Comparison of ENCODE assay signal across 13 cellular contexts in the genomic region with DNA sequence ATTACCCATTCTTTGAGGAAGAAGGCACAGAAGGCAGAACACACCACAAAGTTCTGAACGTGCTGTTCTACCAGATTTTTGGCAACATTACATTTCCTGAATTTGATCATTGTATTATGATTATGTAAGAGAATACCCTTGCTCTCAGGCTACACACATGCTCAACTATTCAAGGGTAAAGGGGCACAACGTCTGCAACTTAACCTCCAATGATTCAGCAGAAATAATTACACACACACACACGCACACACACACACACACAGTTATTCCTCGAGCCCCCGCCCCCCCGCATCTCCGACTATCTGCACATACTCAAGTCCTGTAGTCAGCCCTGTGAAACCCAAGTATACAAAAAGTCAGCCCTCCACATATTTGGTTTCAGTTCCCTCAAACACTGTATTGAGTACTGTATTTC. TPM values are rescaled to one million over a fixed set of nuclear protein-coding genes. Genes with fewer than 3 reads are reported as not detected.
A peak's percentile ranks its signal among the peaks of the same experiment; 100 is the strongest.
DNase-seq lines count a peak whose midpoint lies in the region; ATAC-seq and TF ChIP-seq lines count a peak whose summit lies in the region.
"Had no signal": no experiment of that assay in that cellular context is flagged by ENCODE, and none has a peak within 500 bp of the region (broad histone marks: within the 10 kb centered on the region; RNA-seq: fewer than 3 reads in every experiment).

No MANE protein-coding gene starts in this region.

- no peak overlapping the region for H4K8ac ChIP-seq in IMR-90 (ENCODE audit: low read depth in 2 of 2, low read length in 2 of 2)

- no peaks in the 10 kb centered on the region for H3K27me3 Mint-ChIP-seq in activated naive CD8-positive, alpha-beta T cell treated with anti-CD3 and anti-CD28 coated beads, Interleukin-2, amount 50 U/mL, for 24 hours

- H3K27me3 ChIP-seq in IMR-90 (ENCODE audit: control insufficient read depth, insufficient read depth, low read length) (no peaks in the 10 kb centered on the region), heart left ventricle (no peaks in the 10 kb centered on the region), skeletal muscle satellite cell (ENCODE audit: control insufficient read depth, insufficient read depth, low read length) (no peaks in the 10 kb centered on the region)
- H3K27me3 ChIP-seq: tibial artery had no signal

- no peak overlapping the region for H3K4me3 Mint-ChIP-seq in activated naive CD8-positive, alpha-beta T cell treated with anti-CD3 and anti-CD28 coated beads, Interleukin-2, amount 50 U/mL, for 24 hours

- H3K4me2 ChIP-seq in IMR-90 (ENCODE audit: low read depth, low read length) (no peak overlapping the region), skeletal muscle satellite cell (ENCODE audit: low read length) (peak overlapping the region; percentile 29)

- peaks cover 14% of the 10 kb centered on the region for H4K20me1 ChIP-seq in IMR-90 (ENCODE audit: insufficient read depth, low read length)

- TF ChIP-seq CTCF in IMR-90 (conservative IDR thresholded peaks at IDR 0.05; ENCODE audit: low read depth, low read length) (no peak), heart left ventricle (IDR thresholded peaks at IDR 0.05) (no peak)

- H3K4ac ChIP-seq in IMR-90 (ENCODE audit: low read depth, low read length): no peak overlapping the region

- H4K5ac ChIP-seq in IMR-90 (ENCODE audit: low read depth, low read length): no peak overlapping the region

- POLR2A ChIA-PET in IMR-90 (lab: Charles Lee; ENCODE audit: unreplicated experiment): no interaction called here

- H3K56ac ChIP-seq in IMR-90 (ENCODE audit: extremely low read depth, insufficient read depth, low read length): no peak overlapping the region

- H3K9me1 ChIP-seq in IMR-90 (ENCODE audit: insufficient read depth, low read length): peaks cover 12% of the 10 kb centered on the region

- CTCF ChIA-PET in IMR-90 (lab: Yijun Ruan, JAX): no interaction called here

- H2AK9ac ChIP-seq in IMR-90 (replicated peaks; ENCODE audit: low read depth, low read length, poor library complexity): no peak overlapping the region

- H4K91ac ChIP-seq in IMR-90 (ENCODE audit: insufficient read depth, low read depth, low read length): no peak overlapping the region

- in situ Hi-C loops in IMR-90 (cut with MboI; ENCODE audit: low sequenced_read_pairs): no loop called here

- H2BK120ac ChIP-seq in IMR-90 (ENCODE audit: low read depth, low read length): no peak overlapping the region

- H3K27ac ChIP-seq in IMR-90 (ENCODE audit: insufficient read depth, low read length) (no peak overlapping the region), heart left ventricle (peak overlapping the region in 8 of 12 donors; percentile 10 to 67 (median 64))
- H3K27ac ChIP-seq: tibial artery had no signal

- peaks cover 6% of the 10 kb centered on the region for H3K4me1 ChIP-seq in IMR-90 (ENCODE audit: control insufficient read depth, insufficient read depth, low read length)
- H3K4me1 ChIP-seq in heart left ventricle: peaks cover 0 to 43% (median 20%) of the 10 kb centered on the region in 12 donors
- peaks cover 46% of the 10 kb centered on the region for H3K4me1 ChIP-seq in skeletal muscle satellite cell (ENCODE audit: control insufficient read depth, insufficient read depth, low read length)

- H3K9me3 ChIP-seq in IMR-90 (ENCODE audit: control insufficient read depth, insufficient read depth, low read length) (no peaks in the 10 kb centered on the region), heart left ventricle (no peaks in the 10 kb centered on the region), skeletal muscle satellite cell (replicated peaks; ENCODE audit: low read length) (no peaks in the 10 kb centered on the region)
- H3K9me3 ChIP-seq: tibial artery had no signal

- H2AFZ ChIP-seq in IMR-90 (replicated peaks; ENCODE audit: low read length, poor library complexity): no peak overlapping the region

- peak; percentile 85 for DNase-seq in IMR-90
- DNase-seq in activated naive CD8-positive, alpha-beta T cell treated with anti-CD3 and anti-CD28 coated beads, Interleukin-2, amount 50 U/mL, for 24 hours: no peak
- DNase-seq in heart left ventricle: no peak
- no peak for DNase-seq in OCI-M1 (lab: John Stamatoyannopoulos, UW)
- no peak for DNase-seq in NCI-H526 treated with DMSO at 0.1 percent for 48 hours (lab: John Stamatoyannopoulos, UW)
- no peak for DNase-seq in T-helper 9 cell
- DNase-seq: activated gamma-delta T cell; DMS79; NCI-H2081; nucleus accumbens; stimulated activated CD4-positive, alpha-beta T cell treated with anti-CD3 and anti-CD28 coated beads, Interleukin-2, amount 100 ng/mL, for 48 hours had no signal

- H2BK20ac ChIP-seq in IMR-90 (ENCODE audit: low read depth, low read length): no peak overlapping the region

- dilution Hi-C loops in IMR-90 (cut with HindIII; ENCODE audit: low sequenced_read_pairs, unreplicated experiment): no loop called here

- H3K36me3 ChIP-seq in IMR-90 (ENCODE audit: control insufficient read depth, insufficient read depth, low read length) (peaks cover 70% of the 10 kb centered on the region), heart left ventricle (peaks cover 0 to 100% (median 92%) of the 10 kb centered on the region in 9 donors), skeletal muscle satellite cell (ENCODE audit: insufficient read depth, low read length) (peaks cover 74% of the 10 kb centered on the region)

- no peak for TF ChIP-seq RAD21 in IMR-90 (IDR thresholded peaks at IDR 0.05; ENCODE audit: low read length)

- no peak overlapping the region for H3K9ac ChIP-seq in IMR-90 (ENCODE audit: low read depth, low read length)
- peak overlapping the region; percentile 17 for H3K9ac ChIP-seq in skeletal muscle satellite cell (ENCODE audit: low read depth, low read length)

- peaks cover 26% of the 10 kb centered on the region for H3K4me1 Mint-ChIP-seq in activated naive CD8-positive, alpha-beta T cell treated with anti-CD3 and anti-CD28 coated beads, Interleukin-2, amount 50 U/mL, for 24 hours

- intact Hi-C loops in IMR-90 (cut with micrococcal nuclease): loop anchor here (10.0 kb wide), 1 partner anchor 171 kb away; no protein-coding TSS in a partner anchor
- intact Hi-C loops in heart left ventricle (cut with DNase I): no loop called here

- peaks cover 72% of the 10 kb centered on the region for H3K36me3 Mint-ChIP-seq in activated naive CD8-positive, alpha-beta T cell treated with anti-CD3 and anti-CD28 coated beads, Interleukin-2, amount 50 U/mL, for 24 hours (ENCODE audit: low read depth)

- ATAC-seq in IMR-90 (ENCODE audit: low read depth): peak; percentile 47
- no peak for ATAC-seq in activated naive CD8-positive, alpha-beta T cell treated with anti-CD3 and anti-CD28 coated beads, Interleukin-2, amount 50 U/mL, for 24 hours
- ATAC-seq in heart left ventricle: peak; percentile 21 to 33 (median 28)

- H3K18ac ChIP-seq in IMR-90 (ENCODE audit: low read depth, low read length): no peak overlapping the region

- H2BK15ac ChIP-seq in IMR-90 (ENCODE audit: low read depth, low read length): no peak overlapping the region

- no CpG with 5 or more reads among the region's 7 CpGs for WGBS in IMR-90 (ENCODE audit: extremely low coverage in 2 of 2, insufficient read length in 1 of 2), 2 experiments
- WGBS in heart left ventricle, 4 donors: 48 to 63% (median 52%) methylated on average over 7 of the region's 7 CpGs

- H3K4me3 ChIP-seq in IMR-90 (ENCODE audit: insufficient read depth, low read depth, low read length): no peak overlapping the region
- no peak overlapping the region for H3K4me3 ChIP-seq in heart left ventricle
- no peak overlapping the region for H3K4me3 ChIP-seq in skeletal muscle satellite cell (ENCODE audit: low read length)
- H3K4me3 ChIP-seq: tibial artery had no signal

- H2BK5ac ChIP-seq in IMR-90 (ENCODE audit: low read depth, low read length, poor library complexity, severe bottlenecking): no peak overlapping the region

- no TSS peak for BruUV-seq in IMR-90 (replicated peaks; lab: Mats Ljungman, UMichigan)

- H3K14ac ChIP-seq in IMR-90 (replicated peaks; ENCODE audit: low read depth, low read length): no peak overlapping the region

- H3K79me1 ChIP-seq in IMR-90 (ENCODE audit: low read depth in 1 of 2, low read length in 2 of 2): peaks cover 35 to 80% of the 10 kb centered on the region in 2 experiments

- peak overlapping the region; percentile 44 for H3K27ac Mint-ChIP-seq in activated naive CD8-positive, alpha-beta T cell treated with anti-CD3 and anti-CD28 coated beads, Interleukin-2, amount 50 U/mL, for 24 hours

- TF ChIP-seq POLR2A in IMR-90 (IDR thresholded peaks at IDR 0.05; ENCODE audit: low read depth, low read length) (no peak), heart left ventricle (IDR thresholded peaks at IDR 0.05) (no peak)

- no peak overlapping the region for H2AK5ac ChIP-seq in IMR-90 (ENCODE audit: low read depth, low read length)

- H3K23ac ChIP-seq in IMR-90 (ENCODE audit: low read depth, low read length): no peak overlapping the region

- no peaks in the 10 kb centered on the region for H3K9me3 Mint-ChIP-seq in activated naive CD8-positive, alpha-beta T cell treated with anti-CD3 and anti-CD28 coated beads, Interleukin-2, amount 50 U/mL, for 24 hours

TF ChIP-seq in IMR-90, 13 proteins besides CTCF, POLR2A, EP300 and RAD21:
- TF ChIP-seq NFE2L2 (IDR thresholded peaks at IDR 0.05; ENCODE audit: low read depth, low read length) (peak; percentile 85), CEBPB (IDR thresholded peaks at IDR 0.05; ENCODE audit: low read depth, low read length) (no peak)

RNA-seq across cellular contexts. Expression of a gene that starts 26.8 kb away (rescaled TPM):
- total RNA-seq in IMR-90 (2012; rRNA removed) (592 and 736 TPM in 2 replicates), heart left ventricle (100 to 1,000 TPM in 5 of 9 donors, 10 to 100 TPM in 4; 71.7 to 161 (median 119) TPM)
- polyA plus RNA-seq in IMR-90 (2012; rRNA removed) (246 and 252 TPM in 2 replicates), heart left ventricle (100 to 1,000 TPM in 1 of 2 donors, 10 to 100 TPM in 1; 55.4 to 290 TPM)
- 162 and 186 TPM in 2 replicates for polyA plus RNA-seq in IMR-90 (2012; cell fraction: cytosol; rRNA removed)
- 66.2 and 125 TPM in 2 replicates for polyA plus RNA-seq in IMR-90 (2012; cell fraction: nucleus; rRNA removed; ENCODE audit: low replicate concordance)
- total RNA-seq in skeletal muscle satellite cell (2012; rRNA removed): 417 and 512 TPM in 2 replicates
